ENCODE assay signal across 19 cellular contexts in the genomic region with DNA sequence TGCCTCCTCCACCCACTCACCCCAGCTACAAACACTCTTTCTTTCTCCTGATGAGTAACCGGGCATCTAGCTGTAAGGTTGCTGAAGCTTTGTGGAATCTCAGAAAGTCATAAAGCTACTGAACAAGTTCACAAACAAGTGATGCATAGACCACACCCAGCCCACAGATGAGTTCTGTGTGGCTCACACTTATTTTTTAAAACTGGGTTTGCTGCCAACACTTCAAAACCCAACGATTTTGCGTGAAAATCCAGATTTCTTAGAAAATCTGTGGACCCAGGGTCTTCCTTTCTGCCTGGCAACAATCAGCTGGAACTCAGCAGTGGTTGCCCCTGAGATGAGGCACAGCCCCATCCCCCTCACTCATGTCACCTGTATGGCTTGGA.
DNase-seq lines count a peak whose midpoint lies in the region; ATAC-seq and TF ChIP-seq lines count a peak whose summit lies in the region.
"Had no signal": no experiment of that assay in that cellular context is flagged by ENCODE, and none has a peak within 500 bp of the region (broad histone marks: within the 10 kb centered on the region; RNA-seq: fewer than 3 reads in every experiment).

No MANE protein-coding gene starts in this region.

- peaks cover 0 to 9% (median 4%) of the 10 kb centered on the region in 4 donors for H3K4me1 ChIP-seq in tibial artery

- peaks cover 1% of the 10 kb centered on the region for H3K36me3 Mint-ChIP-seq in activated CD4-positive, alpha-beta T cell treated with anti-CD3 and anti-CD28 coated beads for 36 hours (ENCODE audit: low read depth)
- H3K36me3 Mint-ChIP-seq in activated naive CD8-positive, alpha-beta T cell treated with anti-CD3 and anti-CD28 coated beads for 36 hours, result peaks cover 2% of the 10 kb centered on the region

- CTCF ChIA-PET in activated CD4-positive, alpha-beta T cell treated with anti-CD3 and anti-CD28 coated beads for 36 hours (lab: Charles Lee), result interaction anchor here (0.5 to 3.3 kb wide), 12 partner anchors 12 to 258 kb away, joined by 3 to 17 read pairs (median 3); no protein-coding TSS in a partner anchor

- peaks cover 0 to under 1% (median 0%) of the 10 kb centered on the region in 3 donors for H3K36me3 ChIP-seq in tibial artery
- H3K36me3 ChIP-seq: WERI-Rb-1 had no signal

- peak; percentile 78 for ATAC-seq in activated CD4-positive, alpha-beta T cell treated with anti-CD3 and anti-CD28 coated beads for 36 hours
- ATAC-seq in GM19351 (IDR thresholded peaks at IDR 0.05; ENCODE audit: unreplicated experiment) (peak; percentile 31), HG03280 (IDR thresholded peaks at IDR 0.05; ENCODE audit: unreplicated experiment) (no peak)
- ATAC-seq: body of pancreas, esophagus mucosa had no signal

- H3K4me3 Mint-ChIP-seq in activated CD4-positive, alpha-beta T cell treated with anti-CD3 and anti-CD28 coated beads for 36 hours, result peak overlapping the region; percentile 48
- H3K4me3 Mint-ChIP-seq in activated naive CD8-positive, alpha-beta T cell treated with anti-CD3 and anti-CD28 coated beads for 36 hours, result no peak overlapping the region
- H3K4me3 Mint-ChIP-seq: CD14-positive monocyte; dendritic cell treated with granulocyte-macrophage colony-stimulating factor and Interleukin-4, amounts not matched to agents 40 ng/mL and 50 ng/mL, for 4 days had no signal

- no peak for TF ChIP-seq CTCF in tibial artery (IDR thresholded peaks at IDR 0.05)

- H3K27ac ChIP-seq in tibial artery, result no peak overlapping the region
- H3K27ac ChIP-seq: body of pancreas, KMS-11, WERI-Rb-1 had no signal

- POLR2A ChIA-PET in activated CD4-positive, alpha-beta T cell treated with anti-CD3 and anti-CD28 coated beads for 36 hours (lab: Charles Lee), result interaction anchor here (1.1 to 1.9 kb wide), 3 partner anchors 11 to 16 kb away, joined by 5 to 9 read pairs (median 7); no protein-coding TSS in a partner anchor

- no peaks in the 10 kb centered on the region for H3K9me3 Mint-ChIP-seq in activated CD4-positive, alpha-beta T cell treated with anti-CD3 and anti-CD28 coated beads for 36 hours (ENCODE audit: low read depth)
- H3K9me3 Mint-ChIP-seq in activated naive CD8-positive, alpha-beta T cell treated with anti-CD3 and anti-CD28 coated beads for 36 hours, result no peaks in the 10 kb centered on the region
- H3K9me3 Mint-ChIP-seq: dendritic cell treated with granulocyte-macrophage colony-stimulating factor and Interleukin-4, amounts not matched to agents 40 ng/mL and 50 ng/mL, for 4 days had no signal

- intact Hi-C loops in activated CD4-positive, alpha-beta T cell treated with anti-CD3 and anti-CD28 coated beads for 36 hours (cut with DNase I, micrococcal nuclease), result loop anchor here (1.0 to 5.0 kb wide), 8 partner anchors 44 to 1461 kb away; a partner anchor contains a TSS
- intact Hi-C loops in tibial artery (cut with DNase I; ENCODE audit: low total_unique reads), result no loop called here
- intact Hi-C loops in posterior vena cava (cut with DNase I), result no loop called here

- H3K27me3 ChIP-seq in tibial artery, result no peaks in the 10 kb centered on the region

- no peak overlapping the region for H3K4me3 ChIP-seq in tibial artery
- H3K4me3 ChIP-seq: body of pancreas had no signal

- peaks cover 69% of the 10 kb centered on the region for H3K4me1 Mint-ChIP-seq in activated CD4-positive, alpha-beta T cell treated with anti-CD3 and anti-CD28 coated beads for 36 hours
- peaks cover 10% of the 10 kb centered on the region for H3K4me1 Mint-ChIP-seq in activated naive CD8-positive, alpha-beta T cell treated with anti-CD3 and anti-CD28 coated beads for 36 hours

- no peaks in the 10 kb centered on the region for H3K9me3 ChIP-seq in tibial artery
- H3K9me3 ChIP-seq: body of pancreas had no signal

- DNase-seq in activated CD4-positive, alpha-beta T cell treated with anti-CD3 and anti-CD28 coated beads for 36 hours, result peak; percentile 79
- no peak for DNase-seq in activated CD4-positive, alpha-beta T cell treated with anti-CD3 and anti-CD28 coated beads for 1 hour
- DNase-seq in activated naive CD8-positive, alpha-beta T cell treated with anti-CD3 and anti-CD28 coated beads for 36 hours, result peak; percentile 14
- peak; percentile 46 for DNase-seq in renal cortical epithelial cell (ENCODE audit: low read depth)
- no peak for DNase-seq in tibial artery
- DNase-seq in posterior vena cava (ENCODE audit: low spot score), result no peak
- DNase-seq: 8988T; activated effector memory CD4-positive, alpha-beta T cell treated with Interleukin-2 at 50 U/mL for 16 hours; body of pancreas; DMS53; kidney; occipital lobe; WERI-Rb-1 had no signal

- peak overlapping the region; percentile 96 for H3K27ac Mint-ChIP-seq in activated CD4-positive, alpha-beta T cell treated with anti-CD3 and anti-CD28 coated beads for 36 hours
- peak overlapping the region; percentile 50 for H3K27ac Mint-ChIP-seq in activated naive CD8-positive, alpha-beta T cell treated with anti-CD3 and anti-CD28 coated beads for 36 hours
- H3K27ac Mint-ChIP-seq: dendritic cell treated with granulocyte-macrophage colony-stimulating factor and Interleukin-4, amounts not matched to agents 40 ng/mL and 50 ng/mL, for 4 days had no signal

- peaks cover 3% of the 10 kb centered on the region for H3K27me3 Mint-ChIP-seq in activated CD4-positive, alpha-beta T cell treated with anti-CD3 and anti-CD28 coated beads for 36 hours
- peaks cover 22% of the 10 kb centered on the region for H3K27me3 Mint-ChIP-seq in activated naive CD8-positive, alpha-beta T cell treated with anti-CD3 and anti-CD28 coated beads for 36 hours

Comparison
In these comparisons a context has a peak if more than half of its experiments do, and no peak if none do; other contexts are left out.
1. DNase-seq: peak in activated CD4-positive, alpha-beta T cell treated with anti-CD3 and anti-CD28 coated beads for 36 hours (single experiment), activated naive CD8-positive, alpha-beta T cell treated with anti-CD3 and anti-CD28 coated beads for 36 hours (single experiment) and renal cortical epithelial cell (single experiment); none in activated CD4-positive, alpha-beta T cell treated with anti-CD3 and anti-CD28 coated beads for 1 hour (single experiment), tibial artery (0 of 2) and posterior vena cava (single experiment).
2. intact Hi-C loops: an anchor here in activated CD4-positive, alpha-beta T cell treated with anti-CD3 and anti-CD28 coated beads for 36 hours (1.0 to 5.0 kb wide); none called in tibial artery and posterior vena cava.